1 cellular context compared by ENCODE assay signal in genomic region chr11:45982656-45983470, GRCh38.
TF ChIP-seq lines count a peak whose summit lies in the region.

No MANE protein-coding gene starts in this region.

TF ChIP-seq in K562, 482 proteins besides CTCF, POLR2A, EP300 and RAD21 (continued from another document and continues in another):
- 0 out of 2 replicates have a peak, but pooled peaks have one; percentile 29 for TF ChIP-seq KAT8 (IDR thresholded peaks at IDR 0.05; ENCODE audit: low read depth)
- no peak for TF ChIP-seq ZNF347 (CRISPR knock-in tag; IDR thresholded peaks at IDR 0.05; ENCODE audit: low read depth)
- TF ChIP-seq SPI1 (IDR thresholded peaks at IDR 0.05; ENCODE audit: borderline replicate concordance, low read depth, low read length), result no peak
- TF ChIP-seq CHD1 (IDR thresholded peaks at IDR 0.05; ENCODE audit: low read length), result no peak
- TF ChIP-seq ZNF311 (CRISPR knock-in tag; IDR thresholded peaks at IDR 0.05), result 0 out of 2 replicates have a peak, but pooled peaks have one; percentile 40
- TF ChIP-seq SIN3B (IDR thresholded peaks at IDR 0.05; ENCODE audit: low read depth), result no peak
- TF ChIP-seq MTA2 (IDR thresholded peaks at IDR 0.05; ENCODE audit: low read depth), result peak; percentile 68
- TF ChIP-seq SFPQ (IDR thresholded peaks at IDR 0.05; ENCODE audit: low read depth, low read length), result no peak
- no peak for TF ChIP-seq SRSF9 (IDR thresholded peaks at IDR 0.05; ENCODE audit: borderline replicate concordance, low read depth, low read length)
- TF ChIP-seq CBX1 (IDR thresholded peaks at IDR 0.05; ENCODE audit: low read depth), result no peak
- no peak for TF ChIP-seq MAFG (tag; conservative IDR thresholded peaks at IDR 0.05)
- peak; percentile 37; the same call in 1 of the 2 replicates for TF ChIP-seq ZNF589 (CRISPR knock-in tag; IDR thresholded peaks at IDR 0.05; ENCODE audit: low read depth)
- TF ChIP-seq L3MBTL2 (IDR thresholded peaks at IDR 0.05), result peak; percentile 59
- no peak for TF ChIP-seq SMAD3 (CRISPR knock-in tag; conservative IDR thresholded peaks at IDR 0.05)
- TF ChIP-seq NUFIP1 (IDR thresholded peaks at IDR 0.05; ENCODE audit: partially characterized antibody), result no peak
- TF ChIP-seq USF1 (CRISPR knock-in tag; IDR thresholded peaks at IDR 0.05), result no peak
- no peak for TF ChIP-seq PRPF4 (IDR thresholded peaks at IDR 0.05; ENCODE audit: insufficient read depth, low read depth, low read length, poor library complexity, severe bottlenecking)
- TF ChIP-seq MED1 (CRISPR knock-in tag; IDR thresholded peaks at IDR 0.05; ENCODE audit: borderline replicate concordance), result no peak
- TF ChIP-seq PHF21A (IDR thresholded peaks at IDR 0.05; ENCODE audit: borderline replicate concordance, low read depth), result 0 out of 2 replicates have a peak, but pooled peaks have one; percentile 30
- TF ChIP-seq EP400 (IDR thresholded peaks at IDR 0.05), result peak; percentile 77
- no peak for TF ChIP-seq ZFP1 (CRISPR knock-in tag; IDR thresholded peaks at IDR 0.05)
- TF ChIP-seq ZZZ3 (IDR thresholded peaks at IDR 0.05), result no peak
- peak; percentile 44 to 72; a peak in 2 of 4 replicates for TF ChIP-seq ARNT (IDR thresholded peaks at IDR 0.05)
- no peak for TF ChIP-seq PRMT5 (CRISPR knock-in tag; IDR thresholded peaks at IDR 0.05)
- no peak for TF ChIP-seq DLX4 (CRISPR knock-in tag; IDR thresholded peaks at IDR 0.05)
- TF ChIP-seq ZNF212 (CRISPR knock-in tag; IDR thresholded peaks at IDR 0.05), result no peak
- no peak for TF ChIP-seq ATF1 (CRISPR knock-in tag; IDR thresholded peaks at IDR 0.05)
- peak; percentile 88 for TF ChIP-seq ATF1 (tag; IDR thresholded peaks at IDR 0.05)
- TF ChIP-seq, protein P1, sequence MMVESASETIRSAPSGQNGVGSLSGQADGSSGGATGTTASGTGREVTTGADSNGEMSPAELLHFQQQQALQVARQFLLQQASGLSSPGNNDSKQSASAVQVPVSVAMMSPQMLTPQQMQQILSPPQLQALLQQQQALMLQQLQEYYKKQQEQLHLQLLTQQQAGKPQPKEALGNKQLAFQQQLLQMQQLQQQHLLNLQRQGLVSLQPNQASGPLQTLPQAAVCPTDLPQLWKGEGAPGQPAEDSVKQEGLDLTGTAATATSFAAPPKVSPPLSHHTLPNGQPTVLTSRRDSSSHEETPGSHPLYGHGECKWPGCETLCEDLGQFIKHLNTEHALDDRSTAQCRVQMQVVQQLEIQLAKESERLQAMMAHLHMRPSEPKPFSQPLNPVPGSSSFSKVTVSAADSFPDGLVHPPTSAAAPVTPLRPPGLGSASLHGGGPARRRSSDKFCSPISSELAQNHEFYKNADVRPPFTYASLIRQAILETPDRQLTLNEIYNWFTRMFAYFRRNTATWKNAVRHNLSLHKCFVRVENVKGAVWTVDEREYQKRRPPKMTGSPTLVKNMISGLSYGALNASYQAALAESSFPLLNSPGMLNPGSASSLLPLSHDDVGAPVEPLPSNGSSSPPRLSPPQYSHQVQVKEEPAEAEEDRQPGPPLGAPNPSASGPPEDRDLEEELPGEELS (CRISPR knock-in tag; IDR thresholded peaks at IDR 0.05; ENCODE audit: borderline replicate concordance), result no peak
- TF ChIP-seq CREB3L1 (IDR thresholded peaks at IDR 0.05; ENCODE audit: borderline replicate concordance, low read depth), result peak; percentile 39; the same call in 1 of the 2 replicates
- TF ChIP-seq DPF2 (IDR thresholded peaks at IDR 0.05), result peak; percentile 99
- peak; percentile 20; the same call in 1 of the 2 replicates for TF ChIP-seq MGA (IDR thresholded peaks at IDR 0.05)
- peak; percentile 68 for TF ChIP-seq MYC (IDR thresholded peaks at IDR 0.05; ENCODE audit: low read depth, low read length)
- no peak for TF ChIP-seq MYC (CRISPR knock-in tag; IDR thresholded peaks at IDR 0.05; ENCODE audit: borderline replicate concordance, low read depth)
- TF ChIP-seq CBX8 (IDR thresholded peaks at IDR 0.05; ENCODE audit: borderline replicate concordance, extremely low read depth, low read depth, low read length, poor library complexity, severe bottlenecking), result no peak
- TF ChIP-seq ZNF75A (CRISPR knock-in tag; IDR thresholded peaks at IDR 0.05), result 0 out of 2 replicates have a peak, but pooled peaks have one; percentile 11
- TF ChIP-seq, protein P2, sequence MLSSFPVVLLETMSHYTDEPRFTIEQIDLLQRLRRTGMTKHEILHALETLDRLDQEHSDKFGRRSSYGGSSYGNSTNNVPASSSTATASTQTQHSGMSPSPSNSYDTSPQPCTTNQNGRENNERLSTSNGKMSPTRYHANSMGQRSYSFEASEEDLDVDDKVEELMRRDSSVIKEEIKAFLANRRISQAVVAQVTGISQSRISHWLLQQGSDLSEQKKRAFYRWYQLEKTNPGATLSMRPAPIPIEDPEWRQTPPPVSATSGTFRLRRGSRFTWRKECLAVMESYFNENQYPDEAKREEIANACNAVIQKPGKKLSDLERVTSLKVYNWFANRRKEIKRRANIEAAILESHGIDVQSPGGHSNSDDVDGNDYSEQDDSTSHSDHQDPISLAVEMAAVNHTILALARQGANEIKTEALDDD (IDR thresholded peaks at IDR 0.05), result 0 out of 2 replicates have a peak, but pooled peaks have one; percentile 16
- TF ChIP-seq, protein P3, sequence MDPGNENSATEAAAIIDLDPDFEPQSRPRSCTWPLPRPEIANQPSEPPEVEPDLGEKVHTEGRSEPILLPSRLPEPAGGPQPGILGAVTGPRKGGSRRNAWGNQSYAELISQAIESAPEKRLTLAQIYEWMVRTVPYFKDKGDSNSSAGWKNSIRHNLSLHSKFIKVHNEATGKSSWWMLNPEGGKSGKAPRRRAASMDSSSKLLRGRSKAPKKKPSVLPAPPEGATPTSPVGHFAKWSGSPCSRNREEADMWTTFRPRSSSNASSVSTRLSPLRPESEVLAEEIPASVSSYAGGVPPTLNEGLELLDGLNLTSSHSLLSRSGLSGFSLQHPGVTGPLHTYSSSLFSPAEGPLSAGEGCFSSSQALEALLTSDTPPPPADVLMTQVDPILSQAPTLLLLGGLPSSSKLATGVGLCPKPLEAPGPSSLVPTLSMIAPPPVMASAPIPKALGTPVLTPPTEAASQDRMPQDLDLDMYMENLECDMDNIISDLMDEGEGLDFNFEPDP (CRISPR knock-in tag; IDR thresholded peaks at IDR 0.05), result no peak
